ENCODE assay signal across 8 cellular contexts in genomic region chr6:34248727-34249468, GRCh38. TPM values are rescaled to one million over a fixed set of nuclear protein-coding genes. Genes with fewer than 3 reads are reported as not detected.
DNase-seq lines count a peak whose midpoint lies in the region; ATAC-seq and TF ChIP-seq lines count a peak whose summit lies in the region.

Gene SMIM29 (minus strand): TSS chr6:34249006. CDS start chr6:34247791, 1,215 bp downstream.

- peak within 1 kb of the TSS; percentile 41 for H3K27ac ChIP-seq in OCI-LY7 (ENCODE audit: low read depth, low read length, poor library complexity, severe bottlenecking)

- CTCF ChIA-PET in OCI-LY7 (lab: Charles Lee; ENCODE audit: unreplicated experiment) = interaction anchor here (1.2 to 2.6 kb wide), 2 partner anchors 127 to 166 kb away, joined by 3 to 18 read pairs; no protein-coding TSS in a partner anchor

- H4K20me1 ChIP-seq in OCI-LY7 (ENCODE audit: insufficient read depth, low read length) = no peaks in the 10 kb centered on the region

- H3K4me3 Mint-ChIP-seq in IgD-negative memory B cell = peak within 1 kb of the TSS; percentile 96 to 99 (median 96)

- ATAC-seq in GM21526 (IDR thresholded peaks at IDR 0.05; ENCODE audit: low FRiP score, unreplicated experiment) (peak; percentile 70), mucosa of descending colon (peak; percentile 95)

- H3K36me3 ChIP-seq in OCI-LY7 (ENCODE audit: insufficient read depth, low read length) (peaks cover 32% of the 10 kb centered on the region), mucosa of descending colon (ENCODE audit: low read depth) (no peaks in the 10 kb centered on the region)

- BruUV-seq in OCI-LY7 (replicated peaks; lab: Mats Ljungman, UMichigan) = no TSS peak

- peak within 1 kb of the TSS; percentile 91 for H2AFZ ChIP-seq in OCI-LY7 (ENCODE audit: low read length)

- peak within 1 kb of the TSS; percentile 92 for H3K4me2 ChIP-seq in OCI-LY7 (ENCODE audit: low read length)

- POLR2A ChIA-PET in OCI-LY7 (lab: Charles Lee) = interaction anchor here (0.6 to 1.6 kb wide), 6 partner anchors 12 to 360 kb away, joined by 3 to 7 read pairs (median 4); partner anchors contain the start of genes HMGA1 and NUDT3

- H3K4me1 ChIP-seq in OCI-LY7 (ENCODE audit: insufficient read depth, low read length, poor library complexity, severe bottlenecking) (peaks cover 31% of the 10 kb centered on the region), mucosa of descending colon (ENCODE audit: low read depth) (peaks cover 12% of the 10 kb centered on the region)

- H3K79me2 ChIP-seq in OCI-LY7 (ENCODE audit: insufficient read depth, low read depth, low read length) = no peaks in the 10 kb centered on the region

- peaks cover 8% of the 10 kb centered on the region for H3K36me3 Mint-ChIP-seq in IgD-negative memory B cell

- H3K27me3 Mint-ChIP-seq in IgD-negative memory B cell = no peaks in the 10 kb centered on the region

- H3K9me3 Mint-ChIP-seq in IgD-negative memory B cell = no peaks in the 10 kb centered on the region

- H3K9me3 ChIP-seq in OCI-LY7 (ENCODE audit: low read length) = no peaks in the 10 kb centered on the region
- no peaks in the 10 kb centered on the region for H3K9me3 ChIP-seq in mucosa of descending colon

- no peaks in the 10 kb centered on the region for H3K9me2 ChIP-seq in OCI-LY7 (ENCODE audit: insufficient read depth, low read length)

- DNase-seq in DMS 273 treated with DMSO at 0.1 percent for 48 hours (lab: John Stamatoyannopoulos, UW) (peak; percentile 84), OCI-LY7 (ENCODE audit: low spot score) (peak; percentile 97), activated T-cell treated with anti-CD3 and anti-CD28 coated beads for 1 hour (ENCODE audit: low read depth) (peak; percentile 98), epidermal melanocyte (ENCODE audit: insufficient read length, low spot score) (peak; percentile 94), mucosa of descending colon (peak; percentile 97 to 99 (median 98))
- peak; percentile 96 for DNase-seq in stimulated activated CD8-positive, alpha-beta memory T cell treated with anti-CD3 and anti-CD28 coated beads, Interleukin-4, amount 100 ng/mL, for 1 hour (ENCODE audit: low read depth in 2 of 2, low spot score in 1 of 2)

- peak within 1 kb of the TSS; percentile 90 to 98 (median 97) for H3K27ac Mint-ChIP-seq in IgD-negative memory B cell

- H3K4me1 Mint-ChIP-seq in IgD-negative memory B cell = peaks cover 13 to 22% (median 18%) of the 10 kb centered on the region in 3 donors

- peak within 1 kb of the TSS; percentile 81 for H3K4me3 ChIP-seq in OCI-LY7 (ENCODE audit: low read depth, low read length, poor library complexity, severe bottlenecking)
- peak within 1 kb of the TSS; percentile 35 for H3K4me3 ChIP-seq in mucosa of descending colon

- TF ChIP-seq CTCF in OCI-LY7 (conservative IDR thresholded peaks at IDR 0.05; ENCODE audit: low read length) (peak; percentile 81), mucosa of descending colon (IDR thresholded peaks at IDR 0.05) (peak; percentile 94)

- intact Hi-C loops in OCI-LY7 (cut with micrococcal nuclease; ENCODE audit: unreplicated experiment) = loop anchor here (1.0 to 5.0 kb wide), 7 partner anchors 144 to 893 kb away; partner anchors contain the start of genes NUDT3, RPS10 and TCP11
- intact Hi-C loops in mucosa of descending colon (cut with DNase I, micrococcal nuclease) = loop anchor here (10.0 kb wide), 1 partner anchor 166 kb away; no protein-coding TSS in a partner anchor

RNA-seq across cellular contexts. Expression of gene SMIM29, which starts in this region (rescaled TPM):
- polyA plus RNA-seq in IgD-negative memory B cell = 66.2 TPM
- 14.1 and 17.3 TPM in 2 replicates for total RNA-seq in OCI-LY7 (2014; rRNA removed; shearing (Covaris generic))
- 21.3 and 21.5 TPM in 2 replicates for total RNA-seq in OCI-LY7 (2022)
- 10 to 100 TPM in 2 of 3 donors, 1 to 10 TPM in 1; 6.5 to 15.1 (median 11.2) TPM for total RNA-seq in mucosa of descending colon

Comparison
In these comparisons a context has a peak if more than half of its experiments do, and no peak if none do; other contexts are left out.
1. Peak in every context shown above with its lines: DNase-seq, ATAC-seq, H3K4me3 ChIP-seq and H3K27ac ChIP-seq.